In genomic region chr11:67393990-67394389, GRCh38 we compare ENCODE assay signal across 17 cellular contexts. TPM values are rescaled to one million over a fixed set of nuclear protein-coding genes. Genes with fewer than 3 reads are reported as not detected.
DNase-seq lines count a peak whose midpoint lies in the region; ATAC-seq, FAIRE-seq and TF ChIP-seq lines count a peak whose summit lies in the region.
"Had no signal": no experiment of that assay in that cellular context is flagged by ENCODE, and none has a peak within 500 bp of the region (broad histone marks: within the 10 kb centered on the region; RNA-seq: fewer than 3 reads in every experiment).

No MANE protein-coding gene starts in this region.

- POLR2A ChIA-PET in RWPE1 (lab: Yijun Ruan, JAX; ENCODE audit: low non-redundant PET), result no interaction called here
- POLR2A ChIA-PET in H1 (lab: Charles Lee; ENCODE audit: partially characterized antibody), result interaction anchor here (1.0 to 2.6 kb wide), 4 partner anchors 11 to 44 kb away, joined by 3 to 13 read pairs (median 4); partner anchors contain the start of gene PTPRCAP

- no peak overlapping the region for H2AFZ ChIP-seq in H1 (ENCODE audit: low read length)
- H2AFZ ChIP-seq: hepatocyte had no signal

- H3K36me3 ChIP-seq in H1 (ENCODE audit: control insufficient read depth in 2 of 4, insufficient read depth in 4 of 4, low read length in 3 of 4), result peaks cover 5 to 21% (median 14%) of the 10 kb centered on the region in 4 experiments; a peak in 5 of 8 replicates
- H3K36me3 ChIP-seq: breast epithelium had no signal

- TF ChIP-seq CTCF in RWPE1 (conservative IDR thresholded peaks at IDR 0.05; ENCODE audit: low read depth), result no peak
- no peak for TF ChIP-seq CTCF in H1 (IDR thresholded peaks at IDR 0.05; ENCODE audit: control extremely low read depth in 1 of 3, insufficient read depth in 1 of 3, low read depth in 1 of 3, low read length in 3 of 3)
- no peak for TF ChIP-seq CTCF in dorsolateral prefrontal cortex (IDR thresholded peaks at IDR 0.05 in 54 of 56, conservative IDR thresholded peaks at IDR 0.05 in 2 of 56; ENCODE audit: low read depth in 1 of 56, partially characterized antibody in 56 of 56)

- H3K4me1 ChIP-seq in H1 (replicated peaks in 1 of 4; ENCODE audit: control insufficient read depth in 3 of 4, insufficient read depth in 4 of 4, low read length in 3 of 4), result peaks cover 0 to 9% (median 6%) of the 10 kb centered on the region in 4 experiments; a peak in 4 of 7 replicates

- H2BK120ac ChIP-seq in H1 (replicated peaks; ENCODE audit: low read depth, low read length), result no peak overlapping the region

- H2BK15ac ChIP-seq in H1 (ENCODE audit: low read length), result no peak overlapping the region

- no peaks in the 10 kb centered on the region for H3K79me2 ChIP-seq in H1 (ENCODE audit: control insufficient read depth in 1 of 2, insufficient read depth in 2 of 2, low read length in 2 of 2)

- 0 out of 2 replicates have a peak, but pooled peaks cover 2% of the 10 kb centered on the region for H3K79me1 ChIP-seq in H1 (ENCODE audit: low read depth, low read length)

- H3K27me3 Mint-ChIP-seq in activated CD8-positive, alpha-beta memory T cell treated with anti-CD3 and anti-CD28 coated beads, Interleukin-2, amount 10 ng/mL, durations not matched to agents 7 days and 5 days, result no peaks in the 10 kb centered on the region
- H3K27me3 Mint-ChIP-seq in stimulated activated memory B cell treated with anti-CD40 and anti-IgM and Interleukin-4, amounts not matched to agents 10 μg/mL and 1 μg/mL and 100 μg/mL, for 72 hours, result no peaks in the 10 kb centered on the region

- no peak overlapping the region for H3K4me2 ChIP-seq in H1 (ENCODE audit: insufficient read depth in 1 of 2, low read depth in 2 of 2, low read length in 2 of 2)
- H3K4me2 ChIP-seq: hepatocyte had no signal

- no peak overlapping the region for H2AK5ac ChIP-seq in H1 (ENCODE audit: low read depth, low read length)

- peak overlapping the region; percentile 37 for H3K27ac Mint-ChIP-seq in activated CD8-positive, alpha-beta memory T cell treated with anti-CD3 and anti-CD28 coated beads, Interleukin-2, amount 10 ng/mL, durations not matched to agents 7 days and 5 days
- H3K27ac Mint-ChIP-seq in stimulated activated memory B cell treated with anti-CD40 and anti-IgM and Interleukin-4, amounts not matched to agents 10 μg/mL and 1 μg/mL and 100 μg/mL, for 72 hours, result no peak overlapping the region

- H3K27me3 ChIP-seq in H1 (replicated peaks in 1 of 4; ENCODE audit: control insufficient read depth in 3 of 4, extremely low read depth in 1 of 4, insufficient read depth in 3 of 4, low read length in 3 of 4) (no peaks in the 10 kb centered on the region), dorsolateral prefrontal cortex (no peaks in the 10 kb centered on the region)
- H3K27me3 ChIP-seq: breast epithelium, hepatocyte had no signal

- peaks cover 62% of the 10 kb centered on the region for H3K4me1 Mint-ChIP-seq in activated CD8-positive, alpha-beta memory T cell treated with anti-CD3 and anti-CD28 coated beads, Interleukin-2, amount 10 ng/mL, durations not matched to agents 7 days and 5 days
- peaks cover 66% of the 10 kb centered on the region for H3K4me1 Mint-ChIP-seq in stimulated activated memory B cell treated with anti-CD40 and anti-IgM and Interleukin-4, amounts not matched to agents 10 μg/mL and 1 μg/mL and 100 μg/mL, for 72 hours

- H3K27ac ChIP-seq in RWPE1 (peak overlapping the region; percentile 94), H1 (ENCODE audit: low read depth, low read length) (no peak overlapping the region), dorsolateral prefrontal cortex (no peak overlapping the region)
- H3K27ac ChIP-seq: breast epithelium, hepatocyte, skin epidermis had no signal

- H3K36me3 Mint-ChIP-seq in activated CD8-positive, alpha-beta memory T cell treated with anti-CD3 and anti-CD28 coated beads, Interleukin-2, amount 10 ng/mL, durations not matched to agents 7 days and 5 days, result peaks cover 31% of the 10 kb centered on the region
- peaks cover 32% of the 10 kb centered on the region for H3K36me3 Mint-ChIP-seq in stimulated activated memory B cell treated with anti-CD40 and anti-IgM and Interleukin-4, amounts not matched to agents 10 μg/mL and 1 μg/mL and 100 μg/mL, for 72 hours

- no peak for ATAC-seq in activated CD8-positive, alpha-beta memory T cell treated with anti-CD3 and anti-CD28 coated beads, Interleukin-2, amount 10 ng/mL, durations not matched to agents 7 days and 5 days
- ATAC-seq in stimulated activated memory B cell treated with anti-CD40 and anti-IgM and Interleukin-4, amounts not matched to agents 10 μg/mL and 1 μg/mL and 100 μg/mL, for 72 hours, result no peak
- no peak for ATAC-seq in GM18520 (IDR thresholded peaks at IDR 0.05; ENCODE audit: unreplicated experiment)

- intact Hi-C loops in dorsolateral prefrontal cortex (cut with DNase I), result loop anchor here (5.0 kb wide), 1 partner anchor 33 kb away; the partner anchor contains the start of gene RPS6KB2 (in 2 of the 2)

- no peak for TF ChIP-seq RAD21 in H1 (IDR thresholded peaks at IDR 0.05 in 1 of 2, conservative IDR thresholded peaks at IDR 0.05 in 1 of 2; ENCODE audit: low read depth in 2 of 2, low read length in 2 of 2)

- no peak overlapping the region for H4K91ac ChIP-seq in H1 (replicated peaks; ENCODE audit: insufficient read length, low read length)

- peaks cover 13% of the 10 kb centered on the region for H3K23me2 ChIP-seq in H1 (ENCODE audit: low read depth, low read length)

- H3K9me3 Mint-ChIP-seq in activated CD8-positive, alpha-beta memory T cell treated with anti-CD3 and anti-CD28 coated beads, Interleukin-2, amount 10 ng/mL, durations not matched to agents 7 days and 5 days (ENCODE audit: low read depth), result no peaks in the 10 kb centered on the region
- no peaks in the 10 kb centered on the region for H3K9me3 Mint-ChIP-seq in stimulated activated memory B cell treated with anti-CD40 and anti-IgM and Interleukin-4, amounts not matched to agents 10 μg/mL and 1 μg/mL and 100 μg/mL, for 72 hours

- H3K14ac ChIP-seq in H1 (ENCODE audit: insufficient read length), result no peak overlapping the region

- H2BK12ac ChIP-seq in H1 (ENCODE audit: low read depth, low read length), result no peak overlapping the region

- H2BK5ac ChIP-seq in H1 (ENCODE audit: low read depth, low read length), result no peak overlapping the region

- H3K4me3 ChIP-seq in H1 (ENCODE audit: extremely low read depth in 1 of 4, insufficient read depth in 2 of 4, low read depth in 3 of 4, low read length in 4 of 4), result no peak overlapping the region
- H3K4me3 ChIP-seq in dorsolateral prefrontal cortex, result no peak overlapping the region
- H3K4me3 ChIP-seq: breast epithelium, hepatocyte, skin epidermis had no signal

- no peak overlapping the region for H4K5ac ChIP-seq in H1 (ENCODE audit: insufficient read length, low read depth, low read length)

- no peak overlapping the region for H3K4ac ChIP-seq in H1 (replicated peaks; ENCODE audit: insufficient read length, low read depth, low read length)

- no peak overlapping the region for H3K23ac ChIP-seq in H1 (ENCODE audit: insufficient read length)

- DNase-seq in activated CD8-positive, alpha-beta memory T cell treated with anti-CD3 and anti-CD28 coated beads, Interleukin-2, amount 10 ng/mL, durations not matched to agents 7 days and 5 days, result no peak
- DNase-seq in activated CD8-positive, alpha-beta memory T cell treated with anti-CD3 and anti-CD28 coated beads for 24 hours, result no peak
- DNase-seq in RWPE1 (ENCODE audit: low spot score) (no peak), H1 (ENCODE audit: low read depth in 1 of 2, low spot score in 2 of 2) (no peak), NCI-H345 treated with DMSO at 0.1 percent for 48 hours (lab: John Stamatoyannopoulos, UW; ENCODE audit: unreplicated experiment) (no peak), dorsolateral prefrontal cortex (no peak)
- DNase-seq: ACHN; activated CD4-positive, CD25-positive, alpha-beta regulatory T cell treated with anti-CD3 and anti-CD28 coated beads, Interleukin-2, amount 50 U/mL, for 72 hours; activated effector memory CD4-positive, alpha-beta T cell treated with Interleukin-2 at 50 U/mL for 16 hours; MV-4-11; stimulated activated CD4-positive, alpha-beta T cell treated with anti-CD3 and anti-CD28 coated beads, Interleukin-4, amount 100 ng/mL, for 4 hours had no signal

- no peak overlapping the region for H3K56ac ChIP-seq in H1 (replicated peaks; ENCODE audit: insufficient read length, low read depth, low read length)

- H4K8ac ChIP-seq in H1 (ENCODE audit: extremely low read depth, insufficient read depth, low read length), result peak overlapping the region; percentile 70; the same call in 1 of the 2 replicates

- peaks cover 0 to 5% of the 10 kb centered on the region in 2 experiments for H4K20me1 ChIP-seq in H1 (replicated peaks in 1 of 2; ENCODE audit: control insufficient read depth in 1 of 2, insufficient read depth in 2 of 2, low read length in 2 of 2)

- no peak overlapping the region for H3K18ac ChIP-seq in H1 (ENCODE audit: extremely low read depth, low read length)

- no peak for TF ChIP-seq POLR2A in H1 (IDR thresholded peaks at IDR 0.05; ENCODE audit: control extremely low read depth in 1 of 2, low read depth in 2 of 2, low read length in 2 of 2)

- CTCF ChIA-PET in activated CD8-positive, alpha-beta memory T cell treated with anti-CD3 and anti-CD28 coated beads, Interleukin-2, amount 10 ng/mL, durations not matched to agents 7 days and 5 days (lab: Charles Lee), result interaction anchor here (2.1 to 5.3 kb wide), 2 partner anchors 9 to 12 kb away, joined by 6 to 53 read pairs; partner anchors contain the start of genes PPP1CA and TBC1D10C
- CTCF ChIA-PET in RWPE1 (lab: Yijun Ruan, JAX), result interaction anchor here (0.6 kb wide), 1 partner anchor 42 kb away, joined by 3 read pairs; no protein-coding TSS in a partner anchor
- CTCF ChIA-PET in H1 (lab: Charles Lee; ENCODE audit: partially characterized antibody), result interaction anchor here (7.0 to 34.8 kb wide), 2 partner anchors 13 to 36 kb away, joined by 52 to 1305 read pairs; partner anchors contain the start of gene POLD4

- no peak for TF ChIP-seq EP300 in H1 (IDR thresholded peaks at IDR 0.05; ENCODE audit: borderline replicate concordance in 1 of 2, low read depth in 2 of 2, low read length in 2 of 2)

- no peak overlapping the region for H3K9ac ChIP-seq in H1 (replicated peaks in 1 of 4; ENCODE audit: extremely low read depth in 1 of 4, low read depth in 3 of 4, low read length in 3 of 4)

- FAIRE-seq in H1 (lab: Jason Lieb, UNC), result no peak
- FAIRE-seq: urothelium cell line had no signal

- H3K9me3 ChIP-seq in H1 (ENCODE audit: insufficient read depth in 2 of 2, low read depth in 1 of 2, low read length in 1 of 2), result no peaks in the 10 kb centered on the region
- H3K9me3 ChIP-seq: breast epithelium had no signal

- peak overlapping the region; percentile 95 for H3K4me3 Mint-ChIP-seq in activated CD8-positive, alpha-beta memory T cell treated with anti-CD3 and anti-CD28 coated beads, Interleukin-2, amount 10 ng/mL, durations not matched to agents 7 days and 5 days
- H3K4me3 Mint-ChIP-seq in stimulated activated memory B cell treated with anti-CD40 and anti-IgM and Interleukin-4, amounts not matched to agents 10 μg/mL and 1 μg/mL and 100 μg/mL, for 72 hours, result peak overlapping the region; percentile 33

- H2BK20ac ChIP-seq in H1 (ENCODE audit: low read length), result no peak overlapping the region

- 89% methylated on average over 5 of the region's 5 CpGs; no CpG with 5 or more reads in 1 of the 2 experiments for WGBS in H1 (ENCODE audit: extremely low coverage in 1 of 2, insufficient coverage in 1 of 2, insufficient read length in 1 of 2, insufficient replicate concordance in 2 of 2, low coverage in 1 of 2, low lambda C conversion rate in 2 of 2, missing lambda C conversion rate in 1 of 2), 2 experiments

RNA-seq across cellular contexts. Expression of gene RAD9A, which starts 2.2 kb away (rescaled TPM):
- total RNA-seq in activated CD8-positive, alpha-beta memory T cell treated with anti-CD3 and anti-CD28 coated beads, Interleukin-2, amount 10 ng/mL, durations not matched to agents 7 days and 5 days, result 10 to 100 TPM; 49.6 to 80.5 TPM
- 20.8 and 22.2 TPM in 2 replicates for total RNA-seq in H1 (2021; fragmentation: NEBNext Ultra II Directional; extraction: Animal tissue kit (Norgen Biotek cat#: 25700))
- 25.5 and 29.6 TPM in 2 replicates for polyA plus RNA-seq in H1 (2011; rRNA removed)
- 25.1 TPM for polyA plus RNA-seq in H1 (2011; cell fraction: cytosol; rRNA removed)
- polyA plus RNA-seq in H1 (2011; cell fraction: nucleus; rRNA removed), result 76.6 TPM
- 19.7 to 23.9 TPM (median 22.6 TPM) in 4 replicates for polyA plus RNA-seq in H1 (2012, experiment 1 of 2)
- 19.6 TPM for polyA plus RNA-seq in H1 (2012, experiment 2 of 2)
- polyA plus RNA-seq in H1 (2013, experiment 1 of 2), result 19.6 TPM
- polyA plus RNA-seq in H1 (2013, experiment 2 of 2), result 18.6 TPM
- polyA minus RNA-seq in H1 (2011; rRNA and poly(A)+ RNA removed), result 5.9 and 10.4 TPM in 2 replicates
- 10.0 TPM for polyA minus RNA-seq in H1 (2011; cell fraction: cytosol; rRNA and poly(A)+ RNA removed)
- polyA minus RNA-seq in H1 (2011; cell fraction: nucleus; rRNA and poly(A)+ RNA removed), result 17.6 TPM
- total RNA-seq in dorsolateral prefrontal cortex, result 10 to 100 TPM; 15.9 to 52.4 (median 26.4) TPM

RNA-seq across cellular contexts. Expression of gene PPP1CA, which starts 7.7 kb away (rescaled TPM):
- 100 to 1,000 TPM; 309 to 360 TPM for total RNA-seq in activated CD8-positive, alpha-beta memory T cell treated with anti-CD3 and anti-CD28 coated beads, Interleukin-2, amount 10 ng/mL, durations not matched to agents 7 days and 5 days
- 198 and 210 TPM in 2 replicates for total RNA-seq in H1 (2021; fragmentation: NEBNext Ultra II Directional; extraction: Animal tissue kit (Norgen Biotek cat#: 25700))
- polyA plus RNA-seq in H1 (2011; rRNA removed), result 359 and 430 TPM in 2 replicates
- polyA plus RNA-seq in H1 (2011; cell fraction: cytosol; rRNA removed), result 274 TPM
- 218 TPM for polyA plus RNA-seq in H1 (2011; cell fraction: nucleus; rRNA removed)
- polyA plus RNA-seq in H1 (2012, experiment 1 of 2), result 139 to 201 TPM (median 197 TPM) in 4 replicates
- 283 TPM for polyA plus RNA-seq in H1 (2012, experiment 2 of 2)
- 157 TPM for polyA plus RNA-seq in H1 (2013, experiment 1 of 2)
- polyA plus RNA-seq in H1 (2013, experiment 2 of 2), result 156 TPM
- 140 and 166 TPM in 2 replicates for polyA minus RNA-seq in H1 (2011; rRNA and poly(A)+ RNA removed)
- polyA minus RNA-seq in H1 (2011; cell fraction: cytosol; rRNA and poly(A)+ RNA removed), result 98.8 TPM
- polyA minus RNA-seq in H1 (2011; cell fraction: nucleus; rRNA and poly(A)+ RNA removed), result 65.8 TPM
- 10 to 100 TPM; 47.4 to 86.5 (median 66.9) TPM for total RNA-seq in dorsolateral prefrontal cortex

RNA-seq across cellular contexts. Expression of gene TBC1D10C, which starts 9.9 kb away (rescaled TPM):
- 100 to 1,000 TPM; 278 to 312 TPM for total RNA-seq in activated CD8-positive, alpha-beta memory T cell treated with anti-CD3 and anti-CD28 coated beads, Interleukin-2, amount 10 ng/mL, durations not matched to agents 7 days and 5 days
- total RNA-seq in H1 (2021; fragmentation: NEBNext Ultra II Directional; extraction: Animal tissue kit (Norgen Biotek cat#: 25700)), result 0.69 TPM in 1 of 2 replicates, not detected in the other
- 0.27 and 0.35 TPM in 2 replicates for polyA plus RNA-seq in H1 (2011; rRNA removed)
- polyA plus RNA-seq in H1 (2011; cell fraction: cytosol; rRNA removed), result 0.16 TPM
- 1.6 TPM for polyA plus RNA-seq in H1 (2011; cell fraction: nucleus; rRNA removed)
- polyA plus RNA-seq in H1 (2012, experiment 1 of 2), result 0.11 to 1.00 TPM (median 0.55 TPM) in 4 replicates
- 0.31 TPM for polyA plus RNA-seq in H1 (2012, experiment 2 of 2)
- polyA plus RNA-seq in H1 (2013, experiment 1 of 2), result 0.41 TPM
- polyA plus RNA-seq in H1 (2013, experiment 2 of 2), result 0.46 TPM
- polyA minus RNA-seq in H1 (2011; rRNA and poly(A)+ RNA removed), result 0.22 and 0.41 TPM in 2 replicates
- polyA minus RNA-seq in H1 (2011; cell fraction: cytosol; rRNA and poly(A)+ RNA removed), result not detected
- 0.40 TPM for polyA minus RNA-seq in H1 (2011; cell fraction: nucleus; rRNA and poly(A)+ RNA removed)
- total RNA-seq in dorsolateral prefrontal cortex, result 1 to 10 TPM in 45 of 120 experiments, under 1 TPM in 67, not detected in 8; 0.11 to 3.6 (median 0.89) TPM
- total RNA-seq: hepatocyte had no signal

RNA-seq across cellular contexts. Expression of gene CLCF1, which starts 20.6 kb away (rescaled TPM):
- 1 to 10 TPM in 1 of 2 experiments, under 1 TPM in 1; 0.76 to 1.9 TPM for total RNA-seq in activated CD8-positive, alpha-beta memory T cell treated with anti-CD3 and anti-CD28 coated beads, Interleukin-2, amount 10 ng/mL, durations not matched to agents 7 days and 5 days
- 0.32 and 0.57 TPM in 2 replicates for total RNA-seq in H1 (2021; fragmentation: NEBNext Ultra II Directional; extraction: Animal tissue kit (Norgen Biotek cat#: 25700))
- polyA plus RNA-seq in H1 (2011; rRNA removed), result 1.2 and 2.6 TPM in 2 replicates
- 1.0 TPM for polyA plus RNA-seq in H1 (2011; cell fraction: cytosol; rRNA removed)
- polyA plus RNA-seq in H1 (2011; cell fraction: nucleus; rRNA removed), result 2.7 TPM
- 0.81 to 1.2 TPM (median 1.0 TPM) in 4 replicates for polyA plus RNA-seq in H1 (2012, experiment 1 of 2)
- 0.81 TPM for polyA plus RNA-seq in H1 (2012, experiment 2 of 2)
- 0.95 TPM for polyA plus RNA-seq in H1 (2013, experiment 1 of 2)
- 0.66 TPM for polyA plus RNA-seq in H1 (2013, experiment 2 of 2)
- polyA minus RNA-seq in H1 (2011; rRNA and poly(A)+ RNA removed), result 0.54 TPM in 2 replicates
- not detected for polyA minus RNA-seq in H1 (2011; cell fraction: cytosol; rRNA and poly(A)+ RNA removed)
- polyA minus RNA-seq in H1 (2011; cell fraction: nucleus; rRNA and poly(A)+ RNA removed), result 0.40 TPM
- 1 to 10 TPM in 8 of 120 experiments, under 1 TPM in 50, not detected in 62; 0.23 to 2.5 (median 0.50) TPM for total RNA-seq in dorsolateral prefrontal cortex

RNA-seq across cellular contexts. Expression of gene CARNS1, which starts 21.5 kb away (rescaled TPM):
- 1 to 10 TPM; 1.3 TPM for total RNA-seq in activated CD8-positive, alpha-beta memory T cell treated with anti-CD3 and anti-CD28 coated beads, Interleukin-2, amount 10 ng/mL, durations not matched to agents 7 days and 5 days
- total RNA-seq in H1 (2021; fragmentation: NEBNext Ultra II Directional; extraction: Animal tissue kit (Norgen Biotek cat#: 25700)), result 0.61 and 1.1 TPM in 2 replicates
- polyA plus RNA-seq in H1 (2011; rRNA removed), result 0.82 and 0.96 TPM in 2 replicates
- polyA plus RNA-seq in H1 (2011; cell fraction: cytosol; rRNA removed), result 1.1 TPM
- polyA plus RNA-seq in H1 (2011; cell fraction: nucleus; rRNA removed), result 5.7 TPM
- 0.72 to 2.2 TPM (median 1.1 TPM) in 4 replicates for polyA plus RNA-seq in H1 (2012, experiment 1 of 2)
- 0.47 TPM for polyA plus RNA-seq in H1 (2012, experiment 2 of 2)
- 0.51 TPM for polyA plus RNA-seq in H1 (2013, experiment 1 of 2)
- 0.31 TPM for polyA plus RNA-seq in H1 (2013, experiment 2 of 2)
- 0.47 and 0.54 TPM in 2 replicates for polyA minus RNA-seq in H1 (2011; rRNA and poly(A)+ RNA removed)
- 0.22 TPM for polyA minus RNA-seq in H1 (2011; cell fraction: cytosol; rRNA and poly(A)+ RNA removed)
- 1.4 TPM for polyA minus RNA-seq in H1 (2011; cell fraction: nucleus; rRNA and poly(A)+ RNA removed)
- total RNA-seq in dorsolateral prefrontal cortex, result 100 to 1,000 TPM in 61 of 120 experiments, 10 to 100 TPM in 59; 10.4 to 647 (median 104) TPM

Comparison
In these comparisons a context has a peak if more than half of its experiments do, and no peak if none do; other contexts are left out.
1. RNA of gene TBC1D10C, which starts 9.9 kb away (total RNA-seq): 278 to 312 TPM in activated CD8-positive, alpha-beta memory T cell treated with anti-CD3 and anti-CD28 coated beads, Interleukin-2, amount 10 ng/mL, durations not matched to agents 7 days and 5 days; 0.11 to 3.6 TPM in dorsolateral prefrontal cortex and 0.69 TPM in H1; every median in the first group is over 10 times any median in the second.